In the genomic region with DNA sequence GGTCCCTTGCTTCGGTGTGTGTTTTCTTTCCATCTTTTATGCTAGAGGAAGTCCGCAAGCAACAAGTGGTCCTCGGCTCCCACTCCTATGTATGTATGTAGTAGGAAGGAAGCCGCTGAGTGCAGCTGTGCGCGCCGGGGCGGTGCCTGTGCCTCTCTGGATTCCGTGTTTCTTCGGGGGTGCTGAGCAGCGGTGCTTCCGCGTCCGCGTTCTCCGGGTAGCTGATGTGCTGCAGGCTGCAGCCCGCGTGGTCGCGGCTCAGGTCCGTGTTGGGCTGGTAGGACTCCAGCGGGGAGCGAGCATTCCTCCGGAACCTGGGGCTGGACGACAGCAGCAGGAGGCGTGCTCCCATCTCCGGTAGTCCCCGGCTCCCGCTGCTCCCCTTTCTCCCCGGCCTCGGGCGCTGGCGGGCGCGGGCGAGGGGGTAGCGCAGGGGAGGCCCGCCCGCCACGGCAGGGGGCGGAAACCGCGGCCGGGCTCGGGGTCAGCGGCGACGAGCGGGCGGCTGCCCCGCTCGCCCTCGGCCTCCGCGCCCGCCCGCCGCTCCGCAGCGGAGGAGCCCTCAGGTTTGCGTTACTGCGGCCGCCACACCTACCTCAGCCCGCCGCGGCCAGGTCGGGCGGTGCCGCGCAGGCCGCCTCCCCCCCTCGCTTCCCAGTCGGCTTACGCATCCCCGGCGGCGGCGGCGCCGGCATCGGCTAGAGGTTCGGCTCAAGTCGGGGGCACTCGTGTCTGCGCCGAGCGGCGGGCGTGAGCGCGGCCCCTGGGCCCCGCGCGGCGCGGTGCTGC, we compare ENCODE assay signal across 8 cellular contexts. TPM values are rescaled to one million over a fixed set of nuclear protein-coding genes. Genes with fewer than 3 reads are reported as not detected.
DNase-seq lines count a peak whose midpoint lies in the region; ATAC-seq lines count a peak whose summit lies in the region.

No MANE protein-coding gene starts in this region.

- peak; percentile 50 for ATAC-seq in GM18867 (IDR thresholded peaks at IDR 0.05; ENCODE audit: unreplicated experiment)
- peak; percentile 50 for ATAC-seq in HG03064 (IDR thresholded peaks at IDR 0.05; ENCODE audit: low read depth, unreplicated experiment)

- H2BK120ac ChIP-seq in mesenchymal stem cell (ENCODE audit: low read depth, low read length), result peak overlapping the region; percentile 65

- peak overlapping the region in 1 of 2 experiments; percentile 61 for H3K23ac ChIP-seq in mesenchymal stem cell (ENCODE audit: low read length in 2 of 2)

- DNase-seq in ACHN (peak; percentile 80), NCI-H226 (peak; percentile 71), ecto neural progenitor cell (ENCODE audit: low spot score) (peak; percentile 80), mesenchymal stem cell (peak; percentile 72)
- peak; percentile 61 to 63 for DNase-seq in activated CD4-positive, alpha-beta T cell treated with anti-CD3 and anti-CD28 coated beads, Interleukin-2, amount 50 U/mL, for 4 hours
- peak; percentile 43 for DNase-seq in stimulated activated CD8-positive, alpha-beta memory T cell treated with anti-CD3 and anti-CD28 coated beads, Interleukin-15, amount 100 ng/mL, for 1 hour (ENCODE audit: low read depth)

- peak overlapping the region; percentile 85 for H3K4me2 ChIP-seq in mesenchymal stem cell (ENCODE audit: low read length, poor library complexity, severe bottlenecking)

- peak overlapping the region in 1 of 2 experiments; percentile 70 for H2BK12ac ChIP-seq in mesenchymal stem cell (ENCODE audit: low read length in 2 of 2)

- peak overlapping the region; percentile 88 to 93 for H3K18ac ChIP-seq in mesenchymal stem cell (ENCODE audit: low read depth in 1 of 2, low read length in 2 of 2)

- 1% methylated on average over 81 of the region's 96 CpGs for WGBS in mesenchymal stem cell

- peak overlapping the region; percentile 80 to 88 for H3K4me3 ChIP-seq in mesenchymal stem cell (ENCODE audit: insufficient read depth in 1 of 2, low read depth in 1 of 2, low read length in 2 of 2)

- H3K36me3 ChIP-seq in mesenchymal stem cell (ENCODE audit: control insufficient read depth in 1 of 2, insufficient read depth in 2 of 2, low read depth in 1 of 2, low read length in 2 of 2), result no peaks in the 10 kb centered on the region

- H4K8ac ChIP-seq in mesenchymal stem cell (ENCODE audit: low read length), result peak overlapping the region; percentile 19

- H3K4me1 ChIP-seq in mesenchymal stem cell (ENCODE audit: control insufficient read depth, insufficient read depth, low read depth, low read length), result peaks cover 25% of the 10 kb centered on the region

- peak overlapping the region; percentile 86 for H3K9ac ChIP-seq in mesenchymal stem cell (ENCODE audit: low read length)

- H3K4ac ChIP-seq in mesenchymal stem cell (ENCODE audit: low read depth in 1 of 2, low read length in 2 of 2), result peak overlapping the region; percentile 42 to 82

- peak overlapping the region; percentile 80 for H2BK5ac ChIP-seq in mesenchymal stem cell (ENCODE audit: low read depth, low read length, poor library complexity, severe bottlenecking)

- peak overlapping the region; percentile 77 for H2BK15ac ChIP-seq in mesenchymal stem cell (ENCODE audit: low read depth, poor library complexity, severe bottlenecking)

- H2AFZ ChIP-seq in mesenchymal stem cell (ENCODE audit: low read depth, low read length), result peak overlapping the region; percentile 83

- H2AK5ac ChIP-seq in mesenchymal stem cell (ENCODE audit: low read length, severe bottlenecking), result no peak overlapping the region

- peak overlapping the region; percentile 52 for H4K91ac ChIP-seq in mesenchymal stem cell (ENCODE audit: low read length)

- no peaks in the 10 kb centered on the region for H3K9me3 ChIP-seq in mesenchymal stem cell (ENCODE audit: control insufficient read depth, low read length)

- H3K14ac ChIP-seq in mesenchymal stem cell (ENCODE audit: low read length in 2 of 2), result peak overlapping the region; percentile 56 to 59

- peak overlapping the region; percentile 82 for H3K27ac ChIP-seq in mesenchymal stem cell (ENCODE audit: low read length, poor library complexity, severe bottlenecking)

- H3K79me1 ChIP-seq in mesenchymal stem cell (replicated peaks; ENCODE audit: low read length, poor library complexity, severe bottlenecking), result peaks cover 20% of the 10 kb centered on the region

- H3K27me3 ChIP-seq in mesenchymal stem cell (ENCODE audit: control insufficient read depth in 1 of 2, insufficient read depth in 1 of 2, low read length in 2 of 2), result no peaks in the 10 kb centered on the region

- in situ Hi-C loops in ACHN (cut with HindIII; ENCODE audit: low pct_ligation_motif_present, low pct_unique_long_range_greater_than_20kb, low sequenced_read_pairs), result no loop called here

RNA-seq across cellular contexts. Expression of a gene that starts 0.5 kb away (rescaled TPM):
- 1.4 TPM for polyA plus RNA-seq in mesenchymal stem cell (2013, experiment 1 of 2)
- 1.3 TPM for polyA plus RNA-seq in mesenchymal stem cell (2013, experiment 2 of 2)

RNA-seq across cellular contexts. Expression of a gene that starts 0.7 kb away (rescaled TPM):
- polyA plus RNA-seq in mesenchymal stem cell (2013, experiment 1 of 2), result 4.3 TPM
- polyA plus RNA-seq in mesenchymal stem cell (2013, experiment 2 of 2), result 4.3 TPM

Comparison
In these comparisons a context has a peak if more than half of its experiments do, and no peak if none do; other contexts are left out.
1. Peak in every context shown above with its lines: DNase-seq, ATAC-seq, H3K4me3 ChIP-seq and H3K27ac ChIP-seq.